8 cellular contexts compared by ENCODE assay signal in the genomic region with DNA sequence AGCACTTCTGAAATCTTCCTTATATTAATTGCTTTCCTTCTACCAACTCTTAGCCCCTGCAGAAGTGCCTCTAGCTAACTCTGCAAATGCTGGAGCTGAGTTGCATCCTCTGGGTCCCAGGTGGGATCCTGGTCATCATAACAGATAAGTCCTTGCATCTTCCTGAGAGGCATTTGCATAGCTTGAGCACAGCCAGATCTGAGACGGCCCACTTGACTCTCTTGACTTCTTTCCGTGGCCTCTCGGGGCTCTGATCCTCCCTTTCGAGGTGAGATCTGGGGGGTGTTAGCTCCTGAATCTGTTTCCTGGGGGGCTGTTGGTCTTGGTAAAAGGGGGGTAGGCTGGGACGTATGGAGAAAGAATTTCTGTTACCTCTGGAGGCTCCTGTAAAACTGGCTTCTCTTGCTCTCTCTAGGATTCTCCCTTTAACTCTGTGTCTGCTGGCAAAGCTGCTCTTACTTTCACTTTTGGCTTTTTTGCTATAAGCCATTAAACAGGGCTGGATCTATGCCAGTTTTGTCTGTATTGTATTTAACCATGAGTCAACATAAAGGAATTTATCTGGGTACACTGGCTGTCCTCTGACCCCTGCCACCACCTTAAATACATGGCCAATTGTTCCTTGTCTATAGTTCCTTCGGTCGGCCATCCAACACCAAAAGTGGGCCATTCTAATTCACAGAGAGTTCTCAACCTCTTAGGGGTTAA.
DNase-seq lines count a peak whose midpoint lies in the region; ATAC-seq and TF ChIP-seq lines count a peak whose summit lies in the region.

No MANE protein-coding gene starts in this region.

- no peak for TF ChIP-seq CTCF in AG04450 (IDR thresholded peaks at IDR 0.05; ENCODE audit: low read depth, low read length)

- peak overlapping the region; percentile 59 for H3K4me3 ChIP-seq in AG04450 (ENCODE audit: low read depth, low read length)

- ATAC-seq in GM19043 (IDR thresholded peaks at IDR 0.05; ENCODE audit: low read depth, unreplicated experiment) (peak; percentile 76), HG03565 (IDR thresholded peaks at IDR 0.05; ENCODE audit: unreplicated experiment) (peak; percentile 48), left lobe of liver (peak; percentile 47)

- POLR2A ChIA-PET in AG04450 (lab: Yijun Ruan, JAX), result interaction anchor here (0.6 to 1.8 kb wide), 2 partner anchors 58 to 188 kb away, joined by 8 to 10 read pairs; no protein-coding TSS in a partner anchor

- CTCF ChIA-PET in AG04450 (lab: Charles Lee), result interaction anchor here (0.6 to 1.6 kb wide), 5 partner anchors 18 to 119 kb away, joined by 3 to 5 read pairs (median 4); no protein-coding TSS in a partner anchor

- DNase-seq in AG04450 (ENCODE audit: low read depth, low spot score), result no peak
- DNase-seq in amniotic stem cell (lab: John Stamatoyannopoulos, UW), result peak; percentile 17
- DNase-seq in left lobe of liver (ENCODE audit: low spot score), result no peak
- no peak for DNase-seq in cerebellar nuclear complex (lab: John Stamatoyannopoulos, UW)
- DNase-seq in NCI-H2081 (lab: John Stamatoyannopoulos, UW), result no peak
- no peak for DNase-seq in activated CD4-positive, alpha-beta T cell treated with anti-CD3 and anti-CD28 coated beads for 1 hour

- no peaks in the 10 kb centered on the region for H3K9me3 ChIP-seq in AG04450 (ENCODE audit: control insufficient read depth, insufficient read depth, low read length)

- no peaks in the 10 kb centered on the region for H3K27me3 ChIP-seq in AG04450 (ENCODE audit: control insufficient read depth, insufficient read depth, low read length)

- H3K27ac ChIP-seq in AG04450 (ENCODE audit: low read depth, low read length), result peak overlapping the region; percentile 61
